In genomic region chr5:125410501-125411162, GRCh38 we compare ENCODE assay signal across 8 cellular contexts.
DNase-seq lines count a peak whose midpoint lies in the region; ATAC-seq and TF ChIP-seq lines count a peak whose summit lies in the region.

No MANE protein-coding gene starts in this region.

- peak overlapping the region; percentile 70 to 82 (median 74) for H3K27ac ChIP-seq in transverse colon
- H3K27ac ChIP-seq in naive thymus-derived CD4-positive, alpha-beta T cell (ENCODE audit: low read depth, low read length): no peak overlapping the region

- no peak for ATAC-seq in naive thymus-derived CD4-positive, alpha-beta T cell
- no peak for ATAC-seq in GM18873 (IDR thresholded peaks at IDR 0.05; ENCODE audit: low FRiP score, unreplicated experiment)

- H3K36me3 ChIP-seq in adipocyte (ENCODE audit: control insufficient read depth, insufficient read depth, low read length, severe bottlenecking): no peaks in the 10 kb centered on the region
- H3K36me3 ChIP-seq in transverse colon: no peaks in the 10 kb centered on the region
- H3K36me3 ChIP-seq in naive thymus-derived CD4-positive, alpha-beta T cell (ENCODE audit: control insufficient read depth in 2 of 3, insufficient read depth in 3 of 3, low read length in 3 of 3): no peaks in the 10 kb centered on the region

- H3K4me1 ChIP-seq in adipocyte (ENCODE audit: control insufficient read depth, insufficient read depth, low read length) (peaks cover 49% of the 10 kb centered on the region), transverse colon (peaks cover 32 to 60% (median 53%) of the 10 kb centered on the region in 4 donors)
- no peaks in the 10 kb centered on the region for H3K4me1 ChIP-seq in naive thymus-derived CD4-positive, alpha-beta T cell (ENCODE audit: control insufficient read depth in 2 of 2, insufficient read depth in 2 of 2, low read length in 2 of 2)

- H3K27me3 ChIP-seq in adipocyte (replicated peaks; ENCODE audit: control insufficient read depth, insufficient read depth, low read length) (no peaks in the 10 kb centered on the region), transverse colon (no peaks in the 10 kb centered on the region)
- no peaks in the 10 kb centered on the region for H3K27me3 ChIP-seq in naive thymus-derived CD4-positive, alpha-beta T cell (ENCODE audit: control insufficient read depth in 2 of 2, insufficient read depth in 2 of 2, low read length in 2 of 2)

- H3K4me3 Mint-ChIP-seq in naive thymus-derived CD4-positive, alpha-beta T cell: no peak overlapping the region

- intact Hi-C loops in transverse colon (cut with DNase I; ENCODE audit: low total_unique reads): loop anchor here (2.0 to 10.0 kb wide), 2 partner anchors 74 to 666 kb away; partner anchors contain the start of gene ZNF608
- intact Hi-C loops in naive thymus-derived CD4-positive, alpha-beta T cell (cut with micrococcal nuclease): no loop called here

- CTCF ChIA-PET in naive thymus-derived CD4-positive, alpha-beta T cell (lab: Charles Lee): no interaction called here

- H3K9ac ChIP-seq in adipocyte (ENCODE audit: low read length): peak overlapping the region; percentile 43

- peaks cover 0 to 3% (median 0%) of the 10 kb centered on the region in 7 donors for H3K4me1 Mint-ChIP-seq in naive thymus-derived CD4-positive, alpha-beta T cell

- in situ Hi-C loops in transverse colon (cut with MboI; ENCODE audit: low pct_ligation_motif_present in 1 of 4, low pct_unique_long_range_greater_than_20kb in 1 of 4, low sequenced_read_pairs in 3 of 4): no loop called here

- no peak for TF ChIP-seq POLR2A in transverse colon (IDR thresholded peaks at IDR 0.05)

- WGBS in transverse colon (ENCODE audit: low coverage in 1 of 2), 2 donors: 38 to 51% methylated on average over 2 of the region's 2 CpGs

- TF ChIP-seq EP300 in transverse colon (IDR thresholded peaks at IDR 0.05; ENCODE audit: low read depth): no peak

- POLR2A ChIA-PET in naive thymus-derived CD4-positive, alpha-beta T cell (lab: Charles Lee): no interaction called here

- no peak overlapping the region for H3K27ac Mint-ChIP-seq in naive thymus-derived CD4-positive, alpha-beta T cell

- TF ChIP-seq CTCF in transverse colon (IDR thresholded peaks at IDR 0.05): no peak

- H3K36me3 Mint-ChIP-seq in naive thymus-derived CD4-positive, alpha-beta T cell: no peaks in the 10 kb centered on the region

- DNase-seq in NCI-H1092 treated with DMSO at 0.1 percent for 48 hours (lab: John Stamatoyannopoulos, UW) (peak; percentile 61), NCI-H1092 (lab: John Stamatoyannopoulos, UW) (no peak), adipocyte (ENCODE audit: low read depth) (peak; percentile 89), iris pigment epithelial cell (ENCODE audit: low read depth) (peak; percentile 75), transverse colon (no peak), OCI-M1 (lab: John Stamatoyannopoulos, UW) (no peak)
- DNase-seq in naive thymus-derived CD4-positive, alpha-beta T cell: no peak

- H3K9me3 Mint-ChIP-seq in naive thymus-derived CD4-positive, alpha-beta T cell: peaks cover 0 to 4% (median 0%) of the 10 kb centered on the region in 11 donors

- no peaks in the 10 kb centered on the region for H3K27me3 Mint-ChIP-seq in naive thymus-derived CD4-positive, alpha-beta T cell

- H3K9me3 ChIP-seq in adipocyte (ENCODE audit: control insufficient read depth, low read length) (peaks cover 20% of the 10 kb centered on the region), transverse colon (no peaks in the 10 kb centered on the region)
- H3K9me3 ChIP-seq in naive thymus-derived CD4-positive, alpha-beta T cell (ENCODE audit: control insufficient read depth in 2 of 3, low read length in 3 of 3): no peaks in the 10 kb centered on the region

- H3K4me3 ChIP-seq in adipocyte (ENCODE audit: low read length) (peak overlapping the region; percentile 75), transverse colon (no peak overlapping the region)
- no peak overlapping the region for H3K4me3 ChIP-seq in naive thymus-derived CD4-positive, alpha-beta T cell (ENCODE audit: low read length)

Comparison
In these comparisons a context has a peak if more than half of its experiments do, and no peak if none do; other contexts are left out.
1. DNase-seq: peak in NCI-H1092 treated with DMSO at 0.1 percent for 48 hours (single experiment), adipocyte (single experiment) and iris pigment epithelial cell (single experiment); none in NCI-H1092 (single experiment), transverse colon (single experiment), naive thymus-derived CD4-positive, alpha-beta T cell (0 of 9) and OCI-M1 (single experiment).